Comparison of ENCODE assay signal across 8 cellular contexts in the genomic region with DNA sequence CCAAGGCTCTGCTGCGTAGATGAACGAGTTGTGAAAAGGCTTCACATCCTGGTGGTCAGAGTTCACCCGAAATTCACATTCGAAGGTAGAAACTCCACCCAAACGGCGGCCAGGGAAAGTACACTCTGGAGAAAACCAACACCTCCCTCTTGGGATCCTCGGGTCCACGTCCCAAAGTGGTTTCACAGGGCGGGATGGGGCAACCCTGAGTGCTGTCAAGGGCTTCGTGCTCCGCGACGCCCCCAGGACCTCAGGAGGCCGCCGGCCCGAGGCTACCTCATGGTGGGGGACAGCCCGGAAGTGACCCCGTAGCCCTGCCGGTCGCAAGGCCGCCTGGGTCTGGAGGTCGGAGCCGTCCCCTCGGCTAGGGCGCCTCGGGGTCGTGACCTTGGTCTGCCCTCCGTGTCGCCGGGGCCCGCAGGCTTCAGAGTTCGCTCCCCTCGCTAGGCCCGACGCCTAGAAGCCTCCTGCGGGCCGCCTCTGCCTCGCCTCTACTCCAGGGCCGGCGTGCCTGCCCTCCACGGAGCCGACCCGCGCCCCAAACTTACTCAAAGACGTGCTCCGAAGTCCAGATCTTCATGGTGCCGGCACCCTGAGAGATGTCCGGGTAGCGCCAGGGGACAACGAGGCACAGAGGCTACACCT. TPM values are rescaled to one million over a fixed set of nuclear protein-coding genes. Genes with fewer than 3 reads are reported as not detected.
DNase-seq lines count a peak whose midpoint lies in the region; ATAC-seq, FAIRE-seq and TF ChIP-seq lines count a peak whose summit lies in the region.

A gene (minus strand): TSS at position 636 of the 645 bp plus-strand sequence. CDS start 56 bp downstream, at position 580.

- H3K4me3 Mint-ChIP-seq in activated T-cell treated with anti-CD3 and anti-CD28 coated beads, Interleukin-2, amount 50 U/mL, for 72 hours, result peak within 1 kb of the TSS; percentile 87 to 94

- peak within 1 kb of the TSS; percentile 90 for H3K4me3 ChIP-seq in HEK293 (ENCODE audit: low read depth, low read length)
- H3K4me3 ChIP-seq in MM.1S (ENCODE audit: low read length), result peak within 1 kb of the TSS; percentile 81
- peak within 1 kb of the TSS; percentile 89 for H3K4me3 ChIP-seq in GM12878
- H3K4me3 ChIP-seq in iPS-18a (ENCODE audit: low read length), result peak within 1 kb of the TSS; percentile 70
- H3K4me3 ChIP-seq in small intestine (ENCODE audit: low read depth in 1 of 2, low read length in 2 of 2), result peak within 1 kb of the TSS; percentile 94 to 97

- H3K4me2 ChIP-seq in MM.1S (ENCODE audit: low read depth, low read length), result peak within 1 kb of the TSS; percentile 98
- peak within 1 kb of the TSS; percentile 98 for H3K4me2 ChIP-seq in GM12878 (ENCODE audit: control insufficient read depth, insufficient read depth)

- H3K4me1 ChIP-seq in HEK293 (ENCODE audit: control insufficient read depth, insufficient read depth, low read length) (peaks cover 2% of the 10 kb centered on the region; the same call in 1 of the 2 replicates), MM.1S (ENCODE audit: low read length) (peaks cover 14% of the 10 kb centered on the region), GM12878 (ENCODE audit: control insufficient read depth, insufficient read depth, low read length) (peaks cover 13% of the 10 kb centered on the region), iPS-18a (ENCODE audit: control insufficient read depth, low read depth, low read length) (peaks cover 5% of the 10 kb centered on the region), small intestine (ENCODE audit: control insufficient read depth in 2 of 2, insufficient read depth in 1 of 2, low read depth in 1 of 2, low read length in 1 of 2) (peaks cover 6 to 18% of the 10 kb centered on the region in 2 donors)

- H3K9me3 Mint-ChIP-seq in activated T-cell treated with anti-CD3 and anti-CD28 coated beads, Interleukin-2, amount 50 U/mL, for 72 hours, result no peaks in the 10 kb centered on the region

- BruUV-seq in GM12878 (replicated peaks; lab: Mats Ljungman, UMichigan), result no TSS peak

- H3K36me3 ChIP-seq in HEK293 (ENCODE audit: control insufficient read depth in 2 of 2, insufficient read depth in 1 of 2, low read length in 2 of 2), result peaks cover 2 to 29% of the 10 kb centered on the region in 2 experiments; a peak in 2 of 3 replicates
- H3K36me3 ChIP-seq in MM.1S (replicated peaks; ENCODE audit: insufficient read depth, low read length), result peaks cover 6% of the 10 kb centered on the region; the same call in 1 of the 2 replicates
- H3K36me3 ChIP-seq in GM12878 (ENCODE audit: control insufficient read depth in 2 of 2, insufficient read depth in 2 of 2, low read length in 1 of 2), result peaks cover 4 to 11% of the 10 kb centered on the region in 2 experiments
- peaks cover 14% of the 10 kb centered on the region for H3K36me3 ChIP-seq in iPS-18a (ENCODE audit: control insufficient read depth, low read depth, low read length)
- peaks cover 2 to 10% of the 10 kb centered on the region in 2 donors for H3K36me3 ChIP-seq in small intestine (ENCODE audit: control insufficient read depth in 2 of 2, insufficient read depth in 2 of 2, low read length in 2 of 2)

- FAIRE-seq in GM12878 (lab: Jason Lieb, UNC), result no peak
- FAIRE-seq in small intestine (lab: Jason Lieb, UNC), result no peak

- POLR2A ChIA-PET in HEK293 (lab: Yijun Ruan, JAX) (interaction anchor here (0.6 to 3.6 kb wide), 5 partner anchors 8 to 180 kb away, joined by 3 to 28 read pairs (median 4); a partner anchor contains a TSS), GM12878 (lab: Charles Lee) (interaction anchor here (0.6 to 4.3 kb wide), 6 partner anchors 9 to 156 kb away, joined by 3 to 40 read pairs (median 4); a partner anchor contains a TSS)

- H3K9me3 ChIP-seq in HEK293 (ENCODE audit: control insufficient read depth, insufficient read depth, low read depth, low read length) (no peaks in the 10 kb centered on the region), MM.1S (replicated peaks; ENCODE audit: insufficient read depth, low read length) (no peaks in the 10 kb centered on the region), GM12878 (replicated peaks; ENCODE audit: control insufficient read depth, insufficient read depth, low read length) (no peaks in the 10 kb centered on the region), iPS-18a (ENCODE audit: control insufficient read depth, low read depth, low read length) (no peaks in the 10 kb centered on the region), small intestine (ENCODE audit: control insufficient read depth, low read depth) (no peaks in the 10 kb centered on the region)

- peaks cover 53% of the 10 kb centered on the region for H3K79me2 ChIP-seq in MM.1S (ENCODE audit: low read length)
- peaks cover 56% of the 10 kb centered on the region for H3K79me2 ChIP-seq in GM12878 (ENCODE audit: control insufficient read depth, insufficient read depth, low read length)

- intact Hi-C loops in GM12878 (cut with micrococcal nuclease; ENCODE audit: unreplicated experiment), result no loop called here

- WGBS in GM12878 (ENCODE audit: insufficient coverage, insufficient replicate concordance, low lambda C conversion rate, missing lambda C conversion rate), result 1% methylated on average over 50 of the region's 50 CpGs
- 0 to 2% (median 1%) methylated on average over 38 to 50 of the region's 50 CpGs for WGBS in small intestine, 3 donors

- no peak for TF ChIP-seq EP300 in GM12878 (IDR thresholded peaks at IDR 0.05; ENCODE audit: borderline replicate concordance in 1 of 2, control insufficient read depth in 1 of 2, low read depth in 2 of 2, low read length in 2 of 2)

- CTCF ChIA-PET in HEK293 (lab: Yijun Ruan, JAX), result no interaction called here
- CTCF ChIA-PET in GM12878 (lab: Yijun Ruan, JAX), result interaction anchor here (1.0 to 1.3 kb wide), 3 partner anchors 9 to 135 kb away, joined by 3 to 4 read pairs (median 3); a partner anchor contains a TSS

- no peaks in the 10 kb centered on the region for H3F3A ChIP-seq in MM.1S (ENCODE audit: insufficient read depth, low read length)

- H2AFZ ChIP-seq in MM.1S (ENCODE audit: low read length), result peak within 1 kb of the TSS; percentile 98
- peak within 1 kb of the TSS; percentile 93 for H2AFZ ChIP-seq in GM12878 (ENCODE audit: control insufficient read depth, low read depth, low read length)

- peaks cover 9 to 22% of the 10 kb centered on the region in 2 donors for H3K36me3 Mint-ChIP-seq in activated T-cell treated with anti-CD3 and anti-CD28 coated beads, Interleukin-2, amount 50 U/mL, for 72 hours (ENCODE audit: insufficient read depth in 2 of 2)

- no peaks in the 10 kb centered on the region for H3K27me3 Mint-ChIP-seq in activated T-cell treated with anti-CD3 and anti-CD28 coated beads, Interleukin-2, amount 50 U/mL, for 72 hours (ENCODE audit: low read depth)

- no peaks in the 10 kb centered on the region for H3K27me3 ChIP-seq in MM.1S (replicated peaks; ENCODE audit: insufficient read depth, low read length)
- no peaks in the 10 kb centered on the region for H3K27me3 ChIP-seq in GM12878 (replicated peaks in 1 of 2; ENCODE audit: control insufficient read depth in 2 of 2, insufficient read depth in 2 of 2, low read length in 1 of 2)
- no peaks in the 10 kb centered on the region for H3K27me3 ChIP-seq in iPS-18a (ENCODE audit: control insufficient read depth, insufficient read depth, low read length)
- H3K27me3 ChIP-seq in small intestine (ENCODE audit: control insufficient read depth in 2 of 2, insufficient read depth in 2 of 2, low read length in 2 of 2), result no peaks in the 10 kb centered on the region

- peak within 1 kb of the TSS; percentile 53; the same call in 1 of the 2 replicates for H3K27ac ChIP-seq in HEK293 (ENCODE audit: extremely low read depth, low read depth, low read length)
- peak within 1 kb of the TSS; percentile 36; the same call in 1 of the 2 replicates for H3K27ac ChIP-seq in MM.1S (ENCODE audit: low read length)
- peak within 1 kb of the TSS; percentile 87 for H3K27ac ChIP-seq in GM12878 (ENCODE audit: control insufficient read depth, insufficient read depth)
- H3K27ac ChIP-seq in iPS-18a (ENCODE audit: low read length), result no peak within 1 kb of the TSS
- H3K27ac ChIP-seq in small intestine (ENCODE audit: low read depth in 1 of 2, low read length in 1 of 2), result peak within 1 kb of the TSS; percentile 94 to 98

- peak; percentile 60; the same call in 1 of the 2 replicates for TF ChIP-seq CTCF in HEK293 (tag by site-specific recombination; IDR thresholded peaks at IDR 0.05)
- no peak for TF ChIP-seq CTCF in MM.1S (IDR thresholded peaks at IDR 0.05; ENCODE audit: low read length)
- no peak for TF ChIP-seq CTCF in GM12878 (IDR thresholded peaks at IDR 0.05 in 2 of 3, conservative IDR thresholded peaks at IDR 0.05 in 1 of 3; ENCODE audit: control insufficient read depth in 2 of 3, extremely low read depth in 1 of 3, insufficient read depth in 1 of 3, low read depth in 3 of 3, low read length in 3 of 3)

- H3K27ac Mint-ChIP-seq in activated T-cell treated with anti-CD3 and anti-CD28 coated beads, Interleukin-2, amount 50 U/mL, for 72 hours, result peak within 1 kb of the TSS; percentile 98

- SMC1A ChIA-PET in GM12878 (lab: Charles Lee; ENCODE audit: uncharacterized antibody, unreplicated experiment), result interaction anchor here (1.1 to 2.9 kb wide), 6 partner anchors 9 to 135 kb away, joined by 3 to 12 read pairs (median 8); a partner anchor contains a TSS

- TF ChIP-seq RAD21 in GM12878 (IDR thresholded peaks at IDR 0.05; ENCODE audit: insufficient read depth, low read depth, low read length), result no peak

- in situ Hi-C loops in GM12878 (cut with MboI), result loop anchor here (10.0 kb wide), 1 partner anchor 387 kb away; a partner anchor contains a TSS

- H3K4me1 Mint-ChIP-seq in activated T-cell treated with anti-CD3 and anti-CD28 coated beads, Interleukin-2, amount 50 U/mL, for 72 hours (ENCODE audit: low read depth), result peaks cover 57% of the 10 kb centered on the region

- RAD21 ChIA-PET in GM12878 (lab: Charles Lee; ENCODE audit: unreplicated experiment), result interaction anchor here (1.2 to 1.7 kb wide), 3 partner anchors 10 to 34 kb away, joined by 4 to 5 read pairs (median 5); a partner anchor contains a TSS

- H4K20me1 ChIP-seq in MM.1S (ENCODE audit: insufficient read depth, low read length) (0 out of 2 replicates have a peak, but pooled peaks cover 4% of the 10 kb centered on the region), GM12878 (ENCODE audit: control insufficient read depth, insufficient read depth) (no peaks in the 10 kb centered on the region; the same call in 1 of the 2 replicates)

- H3K9me2 ChIP-seq in MM.1S (replicated peaks; ENCODE audit: insufficient read depth, low read length), result no peaks in the 10 kb centered on the region

- peak; percentile 78 for TF ChIP-seq POLR2A in GM12878 (IDR thresholded peaks at IDR 0.05; ENCODE audit: low read depth, low read length)

- H3K9ac ChIP-seq in MM.1S (ENCODE audit: low read length), result peak within 1 kb of the TSS; percentile 72
- peak within 1 kb of the TSS; percentile 94 for H3K9ac ChIP-seq in GM12878 (ENCODE audit: control insufficient read depth, insufficient read depth, low read length)
- peak within 1 kb of the TSS; percentile 56 for H3K9ac ChIP-seq in iPS-18a (ENCODE audit: low read length)

- peak; percentile 45 to 58 for ATAC-seq in activated T-cell treated with anti-CD3 and anti-CD28 coated beads, Interleukin-2, amount 50 U/mL, for 72 hours (replicated peaks in 1 of 2)
- ATAC-seq in GM12878, result peak; percentile 72

- peak in 1 of 2 donors; percentile 46 for DNase-seq in activated T-cell treated with anti-CD3 and anti-CD28 coated beads, Interleukin-2, amount 50 U/mL, for 72 hours
- no peak for DNase-seq in activated T-cell treated with anti-CD3 and anti-CD28 coated beads for 4 hours
- no peak for DNase-seq in MM.1S
- DNase-seq in GM12878 (ENCODE audit: low read depth, low spot score), result no peak
- DNase-seq in small intestine, result peak; percentile 79
- DNase-seq in cortex of kidney (lab: John Stamatoyannopoulos, UW), result no peak

RNA-seq across cellular contexts. Expression of the gene that starts here (rescaled TPM):
- 100 to 1,000 TPM; 168 to 181 TPM for total RNA-seq in activated T-cell treated with anti-CD3 and anti-CD28 coated beads, Interleukin-2, amount 50 U/mL, for 72 hours
- total RNA-seq in GM12878 (2013; cell fraction: nucleolus; rRNA removed), result 36.3 and 39.0 TPM in 2 replicates
- total RNA-seq in GM12878 (2014; rRNA removed) (123 and 138 TPM in 2 replicates), GM12878 (2014; rRNA removed; fragmentation: Illumina TruSeq; extraction: Trizol) (119 and 125 TPM in 2 replicates), GM12878 (2021) (86.1 and 96.0 TPM in 2 replicates)
- polyA plus RNA-seq in GM12878 (2011; ENCODE audit: low read depth), result 39.7 TPM
- polyA plus RNA-seq in GM12878 (2011; rRNA removed) (114 and 159 TPM in 2 replicates), GM12878 (2014; fragmentation: Illumina TruSeq; extraction: Trizol) (98.8 and 123 TPM in 2 replicates), GM12878 (2014; fragmentation: Nextera tagmentation; extraction: Ambion mirVana) (100 to 1,000 TPM; 130 to 151 TPM), GM12878 (2014; rRNA removed) (72.5 and 73.9 TPM in 2 replicates), GM12878 (2016; fragmentation: Nextera tagmentation; extraction: Ambion mirVana) (100 to 1,000 TPM; 141 to 146 TPM), small intestine (100 to 1,000 TPM in 2 of 3 donors, 10 to 100 TPM in 1; 74.3 to 120 (median 114) TPM)
- 40.6 and 42.3 TPM in 2 replicates for polyA plus RNA-seq in GM12878 (2011; cell fraction: cytosol; rRNA removed)
- 45.3 and 58.8 TPM in 2 replicates for polyA plus RNA-seq in GM12878 (2011; cell fraction: nucleus; rRNA removed)
- polyA plus RNA-seq in GM12878 (2012), result 61.1 and 67.2 TPM in 2 replicates
- 88.3 and 110 TPM in 2 replicates for polyA minus RNA-seq in GM12878 (2011; rRNA and poly(A)+ RNA removed)
- polyA minus RNA-seq in GM12878 (2011; cell fraction: cytosol; rRNA and poly(A)+ RNA removed), result 68.4 and 76.6 TPM in 2 replicates
- polyA minus RNA-seq in GM12878 (2011; cell fraction: nucleus; rRNA and poly(A)+ RNA removed), result 32.2 and 42.4 TPM in 2 replicates
